ENCODE assay signal across 8 cellular contexts in the genomic region with DNA sequence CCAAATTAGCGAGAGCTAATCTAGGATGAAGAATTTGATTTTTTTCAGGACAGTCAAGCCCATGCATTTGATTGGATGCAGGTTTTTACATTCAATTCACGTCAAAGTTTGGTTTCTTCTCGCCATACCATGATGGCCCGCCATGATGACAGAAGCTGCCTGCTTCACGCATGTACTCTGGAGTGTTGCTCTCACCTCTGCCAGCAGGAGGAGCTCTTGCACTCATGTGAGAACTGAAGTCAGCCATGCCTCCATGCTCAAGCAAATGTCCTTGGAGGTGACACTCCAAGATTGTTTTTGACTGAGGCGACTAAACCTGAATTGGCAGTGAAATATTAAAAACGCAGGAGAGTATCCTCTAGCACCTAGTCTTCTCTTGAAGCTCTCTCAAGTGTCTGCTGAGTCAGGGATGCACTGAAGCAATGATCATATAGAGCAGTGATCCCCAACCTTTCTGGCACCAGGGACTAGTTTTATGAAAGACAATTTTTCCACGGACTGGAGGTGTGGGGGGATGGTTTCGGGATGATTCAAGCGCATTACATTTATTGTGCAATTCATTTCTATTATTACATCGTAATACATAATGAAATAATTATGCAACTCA.
DNase-seq lines count a peak whose midpoint lies in the region; TF ChIP-seq lines count a peak whose summit lies in the region.

No MANE protein-coding gene starts in this region.

- intact Hi-C loops in breast epithelium (cut with DNase I; ENCODE audit: low total_unique reads), result loop anchor here (1.0 kb wide), 1 partner anchor 16 kb away; no protein-coding TSS in a partner anchor
- intact Hi-C loops in lower leg skin (cut with DNase I; ENCODE audit: low total_unique reads), result no loop called here

- H3K4me2 ChIP-seq in KMS-11, result no peak overlapping the region

- H3K36me3 ChIP-seq in KMS-11 (ENCODE audit: insufficient read depth), result no peaks in the 10 kb centered on the region
- H3K36me3 ChIP-seq in breast epithelium, result no peaks in the 10 kb centered on the region

- no peak overlapping the region for H3K4me3 ChIP-seq in KMS-11 (IDR thresholded peaks at IDR 0.05; ENCODE audit: insufficient read depth, low read depth, low read length)
- no peak overlapping the region for H3K4me3 ChIP-seq in breast epithelium
- H3K4me3 ChIP-seq in lower leg skin (ENCODE audit: low read depth, poor library complexity, severe bottlenecking), result no peak overlapping the region

- no peak overlapping the region for H3K9ac ChIP-seq in KMS-11

- peak; percentile 17 to 37 for DNase-seq in NCI-H187 (lab: John Stamatoyannopoulos, UW)
- DNase-seq in NCI-H187 treated with DMSO at 0.1 percent for 48 hours (lab: John Stamatoyannopoulos, UW), result no peak
- peak; percentile 74 for DNase-seq in H4 (ENCODE audit: low spot score)
- DNase-seq in T-helper 9 cell, result peak; percentile 30
- peak in 1 of 2 donors; percentile 66 for DNase-seq in breast epithelium (ENCODE audit: low spot score in 2 of 2)
- DNase-seq in lower leg skin (ENCODE audit: low spot score in 2 of 2), result peak; percentile 38 to 87
- DNase-seq in stimulated activated naive CD4-positive, alpha-beta T cell (lab: John Stamatoyannopoulos, UW), result peak in 4 of 6 experiments; percentile 1 to 19 (median 16)

- H3K4me1 ChIP-seq in KMS-11 (ENCODE audit: low read depth, poor library complexity, severe bottlenecking) (no peaks in the 10 kb centered on the region), breast epithelium (no peaks in the 10 kb centered on the region)

- H3K27ac ChIP-seq in KMS-11 (no peak overlapping the region), breast epithelium (no peak overlapping the region)

- 86 to 88% methylated on average over 11 of the region's 11 CpGs for WGBS in lower leg skin, 2 donors

- peak; percentile 64 for TF ChIP-seq CTCF in KMS-11 (conservative IDR thresholded peaks at IDR 0.05; ENCODE audit: low read depth, low read length)
- peak in 2 of 3 donors; percentile 31 to 43 for TF ChIP-seq CTCF in breast epithelium (IDR thresholded peaks at IDR 0.05)
- no peak for TF ChIP-seq CTCF in lower leg skin (IDR thresholded peaks at IDR 0.05)

- no peaks in the 10 kb centered on the region for H3K79me2 ChIP-seq in KMS-11 (ENCODE audit: insufficient read depth, low read depth)

- no peaks in the 10 kb centered on the region for H3K27me3 ChIP-seq in KMS-11 (ENCODE audit: insufficient read depth, low read depth)
- no peaks in the 10 kb centered on the region for H3K27me3 ChIP-seq in breast epithelium

- H4K20me1 ChIP-seq in KMS-11 (ENCODE audit: insufficient read depth), result no peaks in the 10 kb centered on the region

- H2AFZ ChIP-seq in KMS-11 (ENCODE audit: low read depth), result no peak overlapping the region

- TF ChIP-seq POLR2A in breast epithelium (IDR thresholded peaks at IDR 0.05), result no peak
- no peak for TF ChIP-seq POLR2A in lower leg skin (IDR thresholded peaks at IDR 0.05)

- no peaks in the 10 kb centered on the region for H3K9me3 ChIP-seq in breast epithelium

Comparison
In these comparisons a context has a peak if more than half of its experiments do, and no peak if none do; other contexts are left out.
1. CTCF ChIP-seq: peak in KMS-11 (single experiment) and breast epithelium (2 of 3); none in lower leg skin (0 of 3).